ENCODE assay signal across 11 cellular contexts in genomic region chr6:85680388-85680787, GRCh38. TPM values are rescaled to one million over a fixed set of nuclear protein-coding genes. Genes with fewer than 3 reads are reported as not detected.
A peak's percentile ranks its signal among the peaks of the same experiment; 100 is the strongest.
DNase-seq lines count a peak whose midpoint lies in the region; ATAC-seq and TF ChIP-seq lines count a peak whose summit lies in the region.
"Had no signal": no experiment of that assay in that cellular context is flagged by ENCODE, and none has a peak within 500 bp of the region (broad histone marks: within the 10 kb centered on the region; RNA-seq: fewer than 3 reads in every experiment).

No MANE protein-coding gene starts in this region.

- no peak for DNase-seq in HEK293T (ENCODE audit: extremely low spot score)
- DNase-seq in SJSA1 (ENCODE audit: low read depth in 1 of 2, low spot score in 2 of 2): no peak
- no peak for DNase-seq in fibroblast of the aortic adventitia (ENCODE audit: low read depth)
- no peak for DNase-seq in effector memory CD8-positive, alpha-beta T cell
- DNase-seq in activated CD4-positive, CD25-positive, alpha-beta regulatory T cell (lab: John Stamatoyannopoulos, UW): no peak
- DNase-seq: dorsolateral prefrontal cortex, left ventricle myocardium inferior, small intestine had no signal

- CTCF ChIA-PET in HEK293T (lab: Yijun Ruan, JAX): no interaction called here

- ATAC-seq in effector memory CD8-positive, alpha-beta T cell (replicated peaks): no peak
- ATAC-seq in GM21423 (IDR thresholded peaks at IDR 0.05; ENCODE audit: unreplicated experiment) (no peak), HG03469 (IDR thresholded peaks at IDR 0.05; ENCODE audit: unreplicated experiment) (no peak)

- peaks cover 1% of the 10 kb centered on the region; the same call in 1 of the 2 replicates for H3K36me3 ChIP-seq in BLaER1
- peaks cover 31% of the 10 kb centered on the region for H3K36me3 ChIP-seq in SJSA1
- H3K36me3 ChIP-seq: left ventricle myocardium inferior had no signal

- H3K4me3 ChIP-seq in BLaER1: peak overlapping the region; percentile 81; the same call in 1 of the 2 replicates
- H3K4me3 ChIP-seq in SJSA1: peak overlapping the region; percentile 74
- H3K4me3 ChIP-seq in fibroblast of the aortic adventitia (ENCODE audit: low read depth, low read length): peak overlapping the region; percentile 77
- H3K4me3 ChIP-seq: left ventricle myocardium inferior had no signal

- peaks cover 28% of the 10 kb centered on the region for H4K20me1 ChIP-seq in BLaER1

- no peak for TF ChIP-seq CTCF in fibroblast of the aortic adventitia (IDR thresholded peaks at IDR 0.05; ENCODE audit: insufficient read depth, low read length)

- H3K27me3 Mint-ChIP-seq in effector memory CD8-positive, alpha-beta T cell: no peaks in the 10 kb centered on the region

- POLR2A ChIA-PET in HEK293T (lab: Yijun Ruan, JAX): interaction anchor here (1.4 kb wide), 1 partner anchor 38 kb away, joined by 4 read pairs; the partner anchor contains the start of gene SYNCRIP

- H3K4me3 Mint-ChIP-seq in effector memory CD8-positive, alpha-beta T cell: no peak overlapping the region

- peak overlapping the region; percentile 66 for H3K4me2 ChIP-seq in BLaER1

- no peaks in the 10 kb centered on the region for H3K9me3 Mint-ChIP-seq in effector memory CD8-positive, alpha-beta T cell

- peaks cover 29 to 33% of the 10 kb centered on the region in 2 donors for H3K4me1 Mint-ChIP-seq in effector memory CD8-positive, alpha-beta T cell (ENCODE audit: low read depth in 2 of 2)

- H3K27me3 ChIP-seq in BLaER1 (no peaks in the 10 kb centered on the region), SJSA1 (replicated peaks) (no peaks in the 10 kb centered on the region)
- H3K27me3 ChIP-seq: dorsolateral prefrontal cortex had no signal

- H3K27ac ChIP-seq in BLaER1: no peak overlapping the region
- peak overlapping the region; percentile 96 for H3K27ac ChIP-seq in SJSA1
- H3K27ac ChIP-seq: dorsolateral prefrontal cortex, left ventricle myocardium inferior had no signal

- peaks cover 16% of the 10 kb centered on the region for H3K4me1 ChIP-seq in BLaER1
- peaks cover 18% of the 10 kb centered on the region for H3K4me1 ChIP-seq in SJSA1 (replicated peaks)

- no peak overlapping the region; the same call in 1 of the 2 replicates for H3K9ac ChIP-seq in BLaER1

- H3K27ac Mint-ChIP-seq in effector memory CD8-positive, alpha-beta T cell: no peak overlapping the region

- H3K9me3 ChIP-seq in BLaER1 (no peaks in the 10 kb centered on the region), SJSA1 (replicated peaks) (no peaks in the 10 kb centered on the region)
- H3K9me3 ChIP-seq: left ventricle myocardium inferior had no signal

- H3K36me3 Mint-ChIP-seq in effector memory CD8-positive, alpha-beta T cell (ENCODE audit: insufficient read depth): peaks cover 35% of the 10 kb centered on the region

TF ChIP-seq in HEK293T, 16 proteins besides CTCF, POLR2A, EP300 and RAD21:
- peak; percentile 40; the same call in 1 of the 2 replicates for TF ChIP-seq L3MBTL2 (conservative IDR thresholded peaks at IDR 0.05)
- TF ChIP-seq LEF1 (IDR thresholded peaks at IDR 0.05; ENCODE audit: borderline replicate concordance): no peak
- no peak for TF ChIP-seq FOXM1 (IDR thresholded peaks at IDR 0.05; ENCODE audit: borderline replicate concordance)

RNA-seq across cellular contexts. Expression of gene SYNCRIP, which starts 37.7 kb away (rescaled TPM):
- 76.0 and 93.4 TPM in 2 replicates for total RNA-seq in SJSA1 (2014; rRNA removed; shearing (Covaris generic))
- total RNA-seq in fibroblast of the aortic adventitia (ENCODE audit: low replicate concordance): 90.5 and 95.1 TPM in 2 replicates
